In the genomic region with DNA sequence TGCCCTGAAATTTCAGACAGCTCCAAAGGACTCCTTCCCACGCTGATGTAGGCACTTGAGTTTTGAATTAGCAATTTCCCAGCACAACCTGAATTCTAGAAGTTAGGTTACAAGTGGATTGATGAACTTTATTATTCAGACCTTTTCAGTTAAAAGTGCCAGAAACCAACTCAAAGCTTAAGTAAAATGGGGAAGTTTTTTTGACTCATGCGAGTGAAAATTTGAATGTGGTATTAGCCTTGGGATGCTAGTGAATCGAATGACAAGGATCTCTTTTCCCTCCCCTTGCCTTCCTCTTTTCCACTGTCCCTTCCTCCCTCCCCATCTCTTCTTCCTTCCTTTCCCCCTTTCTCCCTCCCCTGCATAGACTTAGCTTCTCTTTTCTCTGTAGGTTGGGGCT, we compare ENCODE assay signal across 1 cellular context.
TF ChIP-seq lines count a peak whose summit lies in the region.

No MANE protein-coding gene starts in this region.

TF ChIP-seq in GM12878, 131 proteins besides CTCF, POLR2A, EP300 and RAD21 (continued from another document and continues in another):
- TF ChIP-seq ZBTB4 (CRISPR knock-in tag; IDR thresholded peaks at IDR 0.05) (no peak), FOS (IDR thresholded peaks at IDR 0.05; ENCODE audit: borderline replicate concordance, extremely low read depth, insufficient read length) (no peak), BRCA1 (IDR thresholded peaks at IDR 0.05; ENCODE audit: low read depth, low read length) (no peak), HDAC6 (IDR thresholded peaks at IDR 0.05; ENCODE audit: unreplicated experiment) (no peak), MEF2A (IDR thresholded peaks at IDR 0.05; ENCODE audit: insufficient read depth, low read depth, low read length) (no peak), KLF5 (IDR thresholded peaks at IDR 0.05; ENCODE audit: partially characterized antibody) (no peak), NBN (IDR thresholded peaks at IDR 0.05) (peak; percentile 50; the same call in 1 of the 2 replicates), WRNIP1 (IDR thresholded peaks at IDR 0.05; ENCODE audit: borderline replicate concordance, low read depth, low read length) (no peak), ZBTB40 (IDR thresholded peaks at IDR 0.05; ENCODE audit: borderline replicate concordance) (peak; percentile 72), NFXL1 (IDR thresholded peaks at IDR 0.05; ENCODE audit: borderline replicate concordance) (no peak), RUNX3 (IDR thresholded peaks at IDR 0.05; ENCODE audit: low read length) (peak; percentile 80), TCF12 (IDR thresholded peaks at IDR 0.05; ENCODE audit: low read depth, low read length) (no peak), ZBED1 (IDR thresholded peaks at IDR 0.05; ENCODE audit: borderline replicate concordance) (no peak), SIX5 (IDR thresholded peaks at IDR 0.05; ENCODE audit: low read depth, low read length, severe bottlenecking) (no peak), CUX1 (IDR thresholded peaks at IDR 0.05; ENCODE audit: insufficient replicate concordance, low read depth, low read length) (no peak), SMAD1 (IDR thresholded peaks at IDR 0.05; ENCODE audit: low read depth, partially characterized antibody) (no peak), USF2 (IDR thresholded peaks at IDR 0.05; ENCODE audit: borderline replicate concordance, low read depth, low read length) (no peak), NR2F1 (conservative IDR thresholded peaks at IDR 0.05) (no peak), ZNF687 (IDR thresholded peaks at IDR 0.05) (no peak), RCOR1 (conservative IDR thresholded peaks at IDR 0.05; ENCODE audit: low read depth, low read length) (no peak), RELA (IDR thresholded peaks at IDR 0.05; ENCODE audit: borderline replicate concordance, partially characterized antibody) (no peak), DPF2 (IDR thresholded peaks at IDR 0.05) (no peak), CBX3 (IDR thresholded peaks at IDR 0.05; ENCODE audit: borderline replicate concordance, low read depth) (no peak), ETV6 (conservative IDR thresholded peaks at IDR 0.05 in 1 of 2, IDR thresholded peaks at IDR 0.05 in 1 of 2; ENCODE audit: borderline replicate concordance in 1 of 2, low read depth in 1 of 2) (no peak), HSF1 (IDR thresholded peaks at IDR 0.05; ENCODE audit: low read depth, low read length) (no peak), MXI1 (IDR thresholded peaks at IDR 0.05; ENCODE audit: low read depth, low read length) (no peak), CBFB (IDR thresholded peaks at IDR 0.05; ENCODE audit: low read depth) (no peak), POU2F2 (IDR thresholded peaks at IDR 0.05; ENCODE audit: borderline replicate concordance, low read depth, low read length) (0 out of 3 replicates have a peak, but pooled peaks have one; percentile 49), TAF1 (IDR thresholded peaks at IDR 0.05; ENCODE audit: borderline replicate concordance, low read depth, low read length) (no peak)
- TF ChIP-seq, protein P1, sequence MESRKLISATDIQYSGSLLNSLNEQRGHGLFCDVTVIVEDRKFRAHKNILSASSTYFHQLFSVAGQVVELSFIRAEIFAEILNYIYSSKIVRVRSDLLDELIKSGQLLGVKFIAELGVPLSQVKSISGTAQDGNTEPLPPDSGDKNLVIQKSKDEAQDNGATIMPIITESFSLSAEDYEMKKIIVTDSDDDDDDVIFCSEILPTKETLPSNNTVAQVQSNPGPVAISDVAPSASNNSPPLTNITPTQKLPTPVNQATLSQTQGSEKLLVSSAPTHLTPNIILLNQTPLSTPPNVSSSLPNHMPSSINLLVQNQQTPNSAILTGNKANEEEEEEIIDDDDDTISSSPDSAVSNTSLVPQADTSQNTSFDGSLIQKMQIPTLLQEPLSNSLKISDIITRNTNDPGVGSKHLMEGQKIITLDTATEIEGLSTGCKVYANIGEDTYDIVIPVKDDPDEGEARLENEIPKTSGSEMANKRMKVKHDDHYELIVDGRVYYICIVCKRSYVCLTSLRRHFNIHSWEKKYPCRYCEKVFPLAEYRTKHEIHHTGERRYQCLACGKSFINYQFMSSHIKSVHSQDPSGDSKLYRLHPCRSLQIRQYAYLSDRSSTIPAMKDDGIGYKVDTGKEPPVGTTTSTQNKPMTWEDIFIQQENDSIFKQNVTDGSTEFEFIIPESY (IDR thresholded peaks at IDR 0.05), result no peak
